ENCODE assay signal across 8 cellular contexts in genomic region chr10:31604141-31604540, GRCh38.
DNase-seq lines count a peak whose midpoint lies in the region; ATAC-seq, FAIRE-seq and TF ChIP-seq lines count a peak whose summit lies in the region.

No MANE protein-coding gene starts in this region.

- H2AFZ ChIP-seq in osteoblast (ENCODE audit: low read length), result peak overlapping the region; percentile 89

- H3K4me1 ChIP-seq in effector memory CD4-positive, alpha-beta T cell (ENCODE audit: control insufficient read depth, insufficient read depth, low read length, poor library complexity, severe bottlenecking), result peaks cover 8% of the 10 kb centered on the region
- peaks cover 12% of the 10 kb centered on the region for H3K4me1 ChIP-seq in osteoblast (ENCODE audit: insufficient read depth, low read length)

- no peak overlapping the region for H3K27ac ChIP-seq in effector memory CD4-positive, alpha-beta T cell (ENCODE audit: insufficient read depth, low read length, poor library complexity, severe bottlenecking)
- H3K27ac ChIP-seq in osteoblast (ENCODE audit: low read depth, low read length), result no peak overlapping the region

- H3K27me3 ChIP-seq in effector memory CD4-positive, alpha-beta T cell (replicated peaks; ENCODE audit: control insufficient read depth, insufficient read depth, low read length, poor library complexity, severe bottlenecking), result no peaks in the 10 kb centered on the region
- H3K27me3 ChIP-seq in osteoblast (ENCODE audit: insufficient read depth, low read length), result no peaks in the 10 kb centered on the region

- no peak for TF ChIP-seq POLR2A in H54 (IDR thresholded peaks at IDR 0.05; ENCODE audit: low read depth, low read length)

- peak overlapping the region; percentile 98 for H3K4me2 ChIP-seq in osteoblast (ENCODE audit: insufficient read depth, low read length)

- no peaks in the 10 kb centered on the region for H3K79me2 ChIP-seq in osteoblast (ENCODE audit: insufficient read depth, low read length)

- H3K4me3 ChIP-seq in effector memory CD4-positive, alpha-beta T cell (ENCODE audit: insufficient read depth, low read depth, low read length, poor library complexity, severe bottlenecking), result peak overlapping the region; percentile 68
- H3K4me3 ChIP-seq in osteoblast (ENCODE audit: insufficient read depth, low read length), result peak overlapping the region; percentile 86

- no peak for FAIRE-seq in H54 (lab: Jason Lieb, UNC)

- DNase-seq in DMS 273 treated with DMSO at 0.1 percent for 48 hours (lab: John Stamatoyannopoulos, UW) (peak; percentile 83), NCI-H2196 treated with DMSO at 0.1 percent for 48 hours (lab: John Stamatoyannopoulos, UW; ENCODE audit: unreplicated experiment) (peak; percentile 26), osteoblast (ENCODE audit: insufficient read length, low spot score, missing footprints) (no peak), H54 (ENCODE audit: insufficient read length, low spot score) (no peak), pons (ENCODE audit: low spot score) (no peak), UCSD-AML1 (lab: John Stamatoyannopoulos, UW; ENCODE audit: unreplicated experiment) (no peak)
- no peak for DNase-seq in effector memory CD4-positive, alpha-beta T cell

- H3K36me3 ChIP-seq in effector memory CD4-positive, alpha-beta T cell (ENCODE audit: control insufficient read depth, insufficient read depth, low read length), result no peaks in the 10 kb centered on the region
- no peaks in the 10 kb centered on the region for H3K36me3 ChIP-seq in osteoblast (ENCODE audit: insufficient read depth, low read length)

- no peaks in the 10 kb centered on the region for H3K9me3 ChIP-seq in effector memory CD4-positive, alpha-beta T cell (ENCODE audit: control insufficient read depth, low read length)
- no peaks in the 10 kb centered on the region for H3K9me3 ChIP-seq in osteoblast (ENCODE audit: low read depth, low read length)

- TF ChIP-seq CTCF in osteoblast (IDR thresholded peaks at IDR 0.05; ENCODE audit: extremely low read depth, low read depth, low read length), result no peak

- ATAC-seq in HG03520 (IDR thresholded peaks at IDR 0.05; ENCODE audit: unreplicated experiment), result no peak

- no peaks in the 10 kb centered on the region for H4K20me1 ChIP-seq in osteoblast (ENCODE audit: insufficient read depth, low read length)

Comparison
In these comparisons a context has a peak if more than half of its experiments do, and no peak if none do; other contexts are left out.
1. DNase-seq: peak in DMS 273 treated with DMSO at 0.1 percent for 48 hours (single experiment) and NCI-H2196 treated with DMSO at 0.1 percent for 48 hours (single experiment); none in effector memory CD4-positive, alpha-beta T cell (0 of 3), osteoblast (single experiment), H54 (single experiment), pons (single experiment) and UCSD-AML1 (single experiment).